8 cellular contexts compared by ENCODE assay signal in genomic region chr10:32958992-32959703, GRCh38. TPM values are rescaled to one million over a fixed set of nuclear protein-coding genes. Genes with fewer than 3 reads are reported as not detected.
DNase-seq lines count a peak whose midpoint lies in the region; ATAC-seq lines count a peak whose summit lies in the region.

No MANE protein-coding gene starts in this region.

- peak overlapping the region; percentile 99 for H3K27ac ChIP-seq in iPS-18a (ENCODE audit: low read length)

- H3K27me3 ChIP-seq in iPS-18a (ENCODE audit: control insufficient read depth, insufficient read depth, low read length): no peaks in the 10 kb centered on the region

- no peaks in the 10 kb centered on the region for H3K27me3 Mint-ChIP-seq in activated T-helper 17 cell treated with anti-CD3 and anti-CD28 coated beads, Interleukin-2, amount 50 U/mL, for 72 hours
- H3K27me3 Mint-ChIP-seq in stimulated activated naive CD8-positive, alpha-beta T cell treated with anti-CD3 and anti-CD28 coated beads, Interleukin-15, amount 100 ng/mL, for 72 hours: peaks cover 8% of the 10 kb centered on the region

- no peaks in the 10 kb centered on the region for H3K9me3 ChIP-seq in iPS-18a (ENCODE audit: control insufficient read depth, low read depth, low read length)

- peaks cover 65% of the 10 kb centered on the region for H3K4me1 ChIP-seq in iPS-18a (ENCODE audit: control insufficient read depth, low read depth, low read length)

- H3K4me3 Mint-ChIP-seq in activated T-helper 17 cell treated with anti-CD3 and anti-CD28 coated beads, Interleukin-2, amount 50 U/mL, for 72 hours: peak overlapping the region; percentile 92
- peak overlapping the region; percentile 86 to 97 for H3K4me3 Mint-ChIP-seq in stimulated activated naive CD8-positive, alpha-beta T cell treated with anti-CD3 and anti-CD28 coated beads, Interleukin-15, amount 100 ng/mL, for 72 hours

- ATAC-seq in HG03175 (IDR thresholded peaks at IDR 0.05; ENCODE audit: unreplicated experiment): peak; percentile 33
- peak; percentile 59 for ATAC-seq in activated T-helper 17 cell treated with anti-CD3 and anti-CD28 coated beads, Interleukin-2, amount 50 U/mL, for 72 hours (replicated peaks)
- ATAC-seq in stimulated activated naive CD8-positive, alpha-beta T cell treated with anti-CD3 and anti-CD28 coated beads, Interleukin-15, amount 100 ng/mL, for 72 hours: peak; percentile 67

- peaks cover 32% of the 10 kb centered on the region for H3K36me3 Mint-ChIP-seq in activated T-helper 17 cell treated with anti-CD3 and anti-CD28 coated beads, Interleukin-2, amount 50 U/mL, for 72 hours (ENCODE audit: low read depth)

- H3K36me3 ChIP-seq in iPS-18a (ENCODE audit: control insufficient read depth, low read depth, low read length): no peaks in the 10 kb centered on the region

- no peaks in the 10 kb centered on the region for H3K9me3 Mint-ChIP-seq in activated T-helper 17 cell treated with anti-CD3 and anti-CD28 coated beads, Interleukin-2, amount 50 U/mL, for 72 hours
- H3K9me3 Mint-ChIP-seq in stimulated activated naive CD8-positive, alpha-beta T cell treated with anti-CD3 and anti-CD28 coated beads, Interleukin-15, amount 100 ng/mL, for 72 hours: no peaks in the 10 kb centered on the region

- DNase-seq in stimulated activated CD4-positive, alpha-beta T cell treated with anti-CD3 and anti-CD28 coated beads, Interleukin-1b, Interleukin-23, amount 100 ng/mL, for 48 hours: peak; percentile 34
- no peak for DNase-seq in stimulated activated CD4-positive, alpha-beta T cell treated with anti-CD3 and anti-CD28 coated beads, Interleukin-4, amount 100 ng/mL, for 4 hours
- DNase-seq in stimulated activated naive CD8-positive, alpha-beta T cell treated with anti-CD3 and anti-CD28 coated beads, Interleukin-15, amount 100 ng/mL, for 72 hours: peak; percentile 13 to 38
- DNase-seq in NCI-H187 treated with DMSO at 0.1 percent for 48 hours (lab: John Stamatoyannopoulos, UW): no peak
- no peak for DNase-seq in NCI-H526 (lab: John Stamatoyannopoulos, UW)

- peak overlapping the region; percentile 95 for H3K27ac Mint-ChIP-seq in activated T-helper 17 cell treated with anti-CD3 and anti-CD28 coated beads, Interleukin-2, amount 50 U/mL, for 72 hours
- peak overlapping the region; percentile 92 to 98 for H3K27ac Mint-ChIP-seq in stimulated activated naive CD8-positive, alpha-beta T cell treated with anti-CD3 and anti-CD28 coated beads, Interleukin-15, amount 100 ng/mL, for 72 hours

- peak overlapping the region; percentile 99 for H3K9ac ChIP-seq in iPS-18a (ENCODE audit: low read length)

- H3K4me1 Mint-ChIP-seq in activated T-helper 17 cell treated with anti-CD3 and anti-CD28 coated beads, Interleukin-2, amount 50 U/mL, for 72 hours: peaks cover 22% of the 10 kb centered on the region
- H3K4me1 Mint-ChIP-seq in stimulated activated naive CD8-positive, alpha-beta T cell treated with anti-CD3 and anti-CD28 coated beads, Interleukin-15, amount 100 ng/mL, for 72 hours: peaks cover 31% of the 10 kb centered on the region

- peak overlapping the region; percentile 91 for H3K4me3 ChIP-seq in iPS-18a (ENCODE audit: low read length)

RNA-seq across cellular contexts. Expression of gene ITGB1, which starts 1.1 kb away (rescaled TPM):
- 100 to 1,000 TPM; 125 to 126 TPM for total RNA-seq in activated T-helper 17 cell treated with anti-CD3 and anti-CD28 coated beads, Interleukin-2, amount 50 U/mL, for 72 hours

Comparison
In these comparisons a context has a peak if more than half of its experiments do, and no peak if none do; other contexts are left out.
1. DNase-seq: peak in stimulated activated CD4-positive, alpha-beta T cell treated with anti-CD3 and anti-CD28 coated beads, Interleukin-1b, Interleukin-23, amount 100 ng/mL, for 48 hours (single experiment) and stimulated activated naive CD8-positive, alpha-beta T cell treated with anti-CD3 and anti-CD28 coated beads, Interleukin-15, amount 100 ng/mL, for 72 hours (2 of 2); none in stimulated activated CD4-positive, alpha-beta T cell treated with anti-CD3 and anti-CD28 coated beads, Interleukin-4, amount 100 ng/mL, for 4 hours (0 of 2), NCI-H187 treated with DMSO at 0.1 percent for 48 hours (single experiment) and NCI-H526 (0 of 2).
2. Peak in every context shown above with its lines, with median percentiles within 50 percentile points of each other: ATAC-seq.